ENCODE assay signal across 1 cellular context in the genomic region with DNA sequence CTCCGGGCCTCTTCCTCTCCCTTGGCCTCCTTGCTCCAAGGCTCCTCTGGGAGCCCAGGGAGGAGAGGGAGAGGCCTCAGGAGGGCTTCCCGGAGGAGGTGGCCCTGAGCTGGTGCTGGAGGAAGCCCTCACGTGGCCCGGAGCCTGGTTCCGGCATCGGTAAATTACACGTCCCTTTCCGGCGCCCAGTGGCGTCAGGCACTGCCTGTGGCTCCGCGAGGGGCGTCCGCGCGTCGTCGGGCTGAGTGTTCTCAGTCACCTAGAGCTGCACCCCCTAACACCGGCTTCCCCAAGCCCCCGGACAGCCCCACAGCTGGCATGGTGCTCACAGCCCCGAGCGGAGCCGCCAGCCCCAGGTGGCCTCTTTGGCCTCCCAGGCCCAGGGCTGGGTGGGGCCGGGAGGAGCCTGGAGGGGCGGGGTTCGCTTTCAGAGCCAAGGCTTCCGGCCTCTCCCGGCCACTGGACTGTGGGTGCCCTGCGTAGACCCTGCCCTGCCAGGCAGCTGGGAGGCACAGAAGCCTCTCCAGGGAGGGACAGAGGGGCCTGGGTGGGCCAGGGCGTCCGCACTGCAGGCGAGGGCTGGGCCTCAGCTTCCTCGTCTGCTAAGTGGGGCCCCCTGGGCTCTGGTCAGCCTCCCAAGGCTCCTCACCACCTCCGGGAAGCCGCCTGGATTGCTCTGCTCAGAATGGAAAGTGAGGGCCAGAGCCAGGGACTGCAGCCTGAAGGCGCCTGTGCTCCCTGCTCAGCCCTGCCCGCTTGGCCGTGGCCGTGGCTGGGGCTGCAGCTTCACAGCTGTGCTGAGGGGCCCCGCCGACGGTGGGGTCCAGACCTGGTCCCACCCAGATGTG.
TF ChIP-seq lines count a peak whose summit lies in the region.

No MANE protein-coding gene starts in this region.

TF ChIP-seq in HCT116, 20 proteins besides CTCF, POLR2A, EP300 and RAD21 (continued from another document):
- TF ChIP-seq, protein P1, sequence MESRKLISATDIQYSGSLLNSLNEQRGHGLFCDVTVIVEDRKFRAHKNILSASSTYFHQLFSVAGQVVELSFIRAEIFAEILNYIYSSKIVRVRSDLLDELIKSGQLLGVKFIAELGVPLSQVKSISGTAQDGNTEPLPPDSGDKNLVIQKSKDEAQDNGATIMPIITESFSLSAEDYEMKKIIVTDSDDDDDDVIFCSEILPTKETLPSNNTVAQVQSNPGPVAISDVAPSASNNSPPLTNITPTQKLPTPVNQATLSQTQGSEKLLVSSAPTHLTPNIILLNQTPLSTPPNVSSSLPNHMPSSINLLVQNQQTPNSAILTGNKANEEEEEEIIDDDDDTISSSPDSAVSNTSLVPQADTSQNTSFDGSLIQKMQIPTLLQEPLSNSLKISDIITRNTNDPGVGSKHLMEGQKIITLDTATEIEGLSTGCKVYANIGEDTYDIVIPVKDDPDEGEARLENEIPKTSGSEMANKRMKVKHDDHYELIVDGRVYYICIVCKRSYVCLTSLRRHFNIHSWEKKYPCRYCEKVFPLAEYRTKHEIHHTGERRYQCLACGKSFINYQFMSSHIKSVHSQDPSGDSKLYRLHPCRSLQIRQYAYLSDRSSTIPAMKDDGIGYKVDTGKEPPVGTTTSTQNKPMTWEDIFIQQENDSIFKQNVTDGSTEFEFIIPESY (IDR thresholded peaks at IDR 0.05; ENCODE audit: extremely low read depth, insufficient replicate concordance, low read length): no peak
- TF ChIP-seq EZH2 (IDR thresholded peaks at IDR 0.05) (no peak), SP1 (IDR thresholded peaks at IDR 0.05; ENCODE audit: low read depth) (no peak), EGR1 (IDR thresholded peaks at IDR 0.05; ENCODE audit: low read depth) (no peak), TCF7L2 (IDR thresholded peaks at IDR 0.05; ENCODE audit: borderline replicate concordance, extremely low read depth, insufficient read depth, insufficient read length) (no peak)
- TF ChIP-seq, protein P2, sequence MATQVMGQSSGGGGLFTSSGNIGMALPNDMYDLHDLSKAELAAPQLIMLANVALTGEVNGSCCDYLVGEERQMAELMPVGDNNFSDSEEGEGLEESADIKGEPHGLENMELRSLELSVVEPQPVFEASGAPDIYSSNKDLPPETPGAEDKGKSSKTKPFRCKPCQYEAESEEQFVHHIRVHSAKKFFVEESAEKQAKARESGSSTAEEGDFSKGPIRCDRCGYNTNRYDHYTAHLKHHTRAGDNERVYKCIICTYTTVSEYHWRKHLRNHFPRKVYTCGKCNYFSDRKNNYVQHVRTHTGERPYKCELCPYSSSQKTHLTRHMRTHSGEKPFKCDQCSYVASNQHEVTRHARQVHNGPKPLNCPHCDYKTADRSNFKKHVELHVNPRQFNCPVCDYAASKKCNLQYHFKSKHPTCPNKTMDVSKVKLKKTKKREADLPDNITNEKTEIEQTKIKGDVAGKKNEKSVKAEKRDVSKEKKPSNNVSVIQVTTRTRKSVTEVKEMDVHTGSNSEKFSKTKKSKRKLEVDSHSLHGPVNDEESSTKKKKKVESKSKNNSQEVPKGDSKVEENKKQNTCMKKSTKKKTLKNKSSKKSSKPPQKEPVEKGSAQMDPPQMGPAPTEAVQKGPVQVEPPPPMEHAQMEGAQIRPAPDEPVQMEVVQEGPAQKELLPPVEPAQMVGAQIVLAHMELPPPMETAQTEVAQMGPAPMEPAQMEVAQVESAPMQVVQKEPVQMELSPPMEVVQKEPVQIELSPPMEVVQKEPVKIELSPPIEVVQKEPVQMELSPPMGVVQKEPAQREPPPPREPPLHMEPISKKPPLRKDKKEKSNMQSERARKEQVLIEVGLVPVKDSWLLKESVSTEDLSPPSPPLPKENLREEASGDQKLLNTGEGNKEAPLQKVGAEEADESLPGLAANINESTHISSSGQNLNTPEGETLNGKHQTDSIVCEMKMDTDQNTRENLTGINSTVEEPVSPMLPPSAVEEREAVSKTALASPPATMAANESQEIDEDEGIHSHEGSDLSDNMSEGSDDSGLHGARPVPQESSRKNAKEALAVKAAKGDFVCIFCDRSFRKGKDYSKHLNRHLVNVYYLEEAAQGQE (IDR thresholded peaks at IDR 0.05; ENCODE audit: low read depth): no peak
